2 cellular contexts compared by ENCODE assay signal in the genomic region with DNA sequence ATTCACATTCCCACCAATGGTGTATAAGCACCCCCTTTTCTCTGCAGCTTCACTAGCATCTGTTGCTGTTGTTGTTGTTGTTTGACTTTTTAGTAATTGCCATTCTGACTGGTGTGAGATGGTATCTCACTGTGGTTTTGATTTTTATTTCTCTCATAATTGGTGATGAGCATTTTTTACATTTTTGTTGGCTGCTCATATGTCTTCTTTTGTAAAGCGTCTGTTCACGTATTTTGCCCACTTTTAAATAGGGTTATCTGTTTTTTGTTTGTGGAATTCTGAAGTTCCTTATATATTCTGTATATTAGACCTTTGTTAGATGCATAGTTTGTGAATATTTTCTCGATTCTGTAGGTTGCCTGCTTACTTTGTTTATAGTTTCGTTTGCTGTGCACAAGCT.
A peak's percentile ranks its signal among the peaks of the same experiment; 100 is the strongest.
TF ChIP-seq lines count a peak whose summit lies in the region.

No MANE protein-coding gene starts in this region.

TF ChIP-seq in HEK293, 187 proteins besides CTCF, POLR2A, EP300 and RAD21 (continued from another document):
- TF ChIP-seq ZNF518A (tag by site-specific recombination; conservative IDR thresholded peaks at IDR 0.05; ENCODE audit: low read depth) = no peak

TF ChIP-seq in K562, 482 proteins besides CTCF, POLR2A, EP300 and RAD21 (continued from another document):
- 0 out of 2 replicates have a peak, but pooled peaks have one; percentile 22 for TF ChIP-seq TRIM28 (IDR thresholded peaks at IDR 0.05)
- TF ChIP-seq ZNF431 (CRISPR knock-in tag; IDR thresholded peaks at IDR 0.05) = no peak
- no peak for TF ChIP-seq HNRNPUL1 (IDR thresholded peaks at IDR 0.05; ENCODE audit: low read length)
- peak in 1 of 2 experiments; percentile 100 for TF ChIP-seq AFF1 (IDR thresholded peaks at IDR 0.05; ENCODE audit: low read depth in 1 of 2, partially characterized antibody in 2 of 2)
- no peak for TF ChIP-seq FOXO4 (CRISPR knock-in tag; IDR thresholded peaks at IDR 0.05)
- TF ChIP-seq NFYB (IDR thresholded peaks at IDR 0.05; ENCODE audit: extremely low read depth, insufficient read length) = no peak
- TF ChIP-seq, protein P1, sequence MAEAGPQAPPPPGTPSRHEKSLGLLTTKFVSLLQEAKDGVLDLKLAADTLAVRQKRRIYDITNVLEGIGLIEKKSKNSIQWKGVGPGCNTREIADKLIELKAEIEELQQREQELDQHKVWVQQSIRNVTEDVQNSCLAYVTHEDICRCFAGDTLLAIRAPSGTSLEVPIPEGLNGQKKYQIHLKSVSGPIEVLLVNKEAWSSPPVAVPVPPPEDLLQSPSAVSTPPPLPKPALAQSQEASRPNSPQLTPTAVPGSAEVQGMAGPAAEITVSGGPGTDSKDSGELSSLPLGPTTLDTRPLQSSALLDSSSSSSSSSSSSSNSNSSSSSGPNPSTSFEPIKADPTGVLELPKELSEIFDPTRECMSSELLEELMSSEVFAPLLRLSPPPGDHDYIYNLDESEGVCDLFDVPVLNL (CRISPR knock-in tag; IDR thresholded peaks at IDR 0.05; ENCODE audit: low read depth) = no peak
- TF ChIP-seq CREBBP (IDR thresholded peaks at IDR 0.05; ENCODE audit: low read depth, low read length) = no peak
- no peak for TF ChIP-seq MTA1 (IDR thresholded peaks at IDR 0.05; ENCODE audit: borderline replicate concordance)
- no peak for TF ChIP-seq HNRNPK (IDR thresholded peaks at IDR 0.05; ENCODE audit: low read depth, low read length, poor library complexity, severe bottlenecking)
